21 cellular contexts compared by ENCODE assay signal in genomic region chr1:221998781-221999180, GRCh38.
DNase-seq lines count a peak whose midpoint lies in the region; ATAC-seq and TF ChIP-seq lines count a peak whose summit lies in the region.
"Had no signal": no experiment of that assay in that cellular context is flagged by ENCODE, and none has a peak within 500 bp of the region (broad histone marks: within the 10 kb centered on the region; RNA-seq: fewer than 3 reads in every experiment).

No MANE protein-coding gene starts in this region.

- H3K9me3 ChIP-seq in esophagus muscularis mucosa (no peaks in the 10 kb centered on the region), smooth muscle cell (replicated peaks; ENCODE audit: low read depth) (no peaks in the 10 kb centered on the region), ascending aorta (no peaks in the 10 kb centered on the region), neuronal stem cell (replicated peaks in 1 of 2; ENCODE audit: control insufficient read depth in 2 of 2, insufficient read depth in 1 of 2, low read depth in 1 of 2, low read length in 2 of 2) (no peaks in the 10 kb centered on the region)
- H3K9me3 ChIP-seq: BLaER1 had no signal

- H3K4me1 ChIP-seq in esophagus muscularis mucosa, result peaks cover 0 to 7% (median 0%) of the 10 kb centered on the region in 4 donors
- H3K4me1 ChIP-seq in smooth muscle cell (ENCODE audit: low read depth), result peaks cover 3% of the 10 kb centered on the region
- H3K4me1 ChIP-seq in ascending aorta, result no peaks in the 10 kb centered on the region
- peaks cover 0 to 2% of the 10 kb centered on the region in 2 donors for H3K4me1 ChIP-seq in neuronal stem cell (ENCODE audit: control insufficient read depth in 2 of 2, insufficient read depth in 1 of 2, low read depth in 1 of 2, low read length in 2 of 2)
- H3K4me1 ChIP-seq: BLaER1 had no signal

- no peak overlapping the region for H3K14ac ChIP-seq in neuronal stem cell (ENCODE audit: low read length)

- H3K9ac ChIP-seq in smooth muscle cell (ENCODE audit: low read depth), result no peak overlapping the region
- no peak overlapping the region for H3K9ac ChIP-seq in neuronal stem cell (ENCODE audit: low read depth, low read length, poor library complexity)
- H3K9ac ChIP-seq: BLaER1, KMS-11 had no signal

- H2BK12ac ChIP-seq in neuronal stem cell (ENCODE audit: low read length), result no peak overlapping the region

- no peaks in the 10 kb centered on the region for H3K9me3 Mint-ChIP-seq in HFFc6
- H3K9me3 Mint-ChIP-seq: CD4-positive, alpha-beta T cell had no signal

- peak overlapping the region; percentile 24 for H3K27ac Mint-ChIP-seq in HFFc6
- H3K27ac Mint-ChIP-seq: CD4-positive, alpha-beta T cell had no signal

- H3K4me3 ChIP-seq in esophagus muscularis mucosa (no peak overlapping the region), smooth muscle cell (no peak overlapping the region), ascending aorta (no peak overlapping the region), neuronal stem cell (ENCODE audit: low read length in 2 of 2) (no peak overlapping the region)
- H3K4me3 ChIP-seq: BLaER1, SK-N-MC had no signal

- TF ChIP-seq POLR2A in esophagus muscularis mucosa (IDR thresholded peaks at IDR 0.05; ENCODE audit: low read depth), result no peak

- H3K4me3 Mint-ChIP-seq in HFFc6, result no peak overlapping the region
- H3K4me3 Mint-ChIP-seq: CD4-positive, alpha-beta T cell had no signal

- intact Hi-C loops in esophagus muscularis mucosa (cut with DNase I), result no loop called here
- intact Hi-C loops in ascending aorta (cut with DNase I), result no loop called here

- 88% methylated on average over 6 of the region's 6 CpGs for WGBS in esophagus muscularis mucosa
- WGBS in smooth muscle cell (ENCODE audit: low lambda C conversion rate), result 76% methylated on average over 6 of the region's 6 CpGs
- no CpG with 5 or more reads among the region's 6 CpGs for WGBS in neuronal stem cell (ENCODE audit: extremely low coverage in 2 of 2, insufficient read length in 2 of 2, insufficient replicate concordance in 1 of 2), 2 donors

- H3F3A ChIP-seq in smooth muscle cell (ENCODE audit: low read depth), result peaks cover 12% of the 10 kb centered on the region

- peak overlapping the region; percentile 21 for H3K4me2 ChIP-seq in smooth muscle cell
- no peak overlapping the region for H3K4me2 ChIP-seq in neuronal stem cell (ENCODE audit: insufficient read depth, low read length, poor library complexity, severe bottlenecking)
- H3K4me2 ChIP-seq: BLaER1, KMS-11 had no signal

- H3K36me3 ChIP-seq in esophagus muscularis mucosa, result no peaks in the 10 kb centered on the region
- no peaks in the 10 kb centered on the region for H3K36me3 ChIP-seq in smooth muscle cell (ENCODE audit: low read depth)
- no peaks in the 10 kb centered on the region for H3K36me3 ChIP-seq in ascending aorta
- no peaks in the 10 kb centered on the region for H3K36me3 ChIP-seq in neuronal stem cell (replicated peaks in 1 of 2; ENCODE audit: control insufficient read depth in 2 of 2, insufficient read depth in 2 of 2, low read length in 2 of 2)
- H3K36me3 ChIP-seq: BLaER1 had no signal

- H3K4ac ChIP-seq in neuronal stem cell (ENCODE audit: low read length), result no peak overlapping the region

- H3K23ac ChIP-seq in neuronal stem cell (ENCODE audit: low read depth, low read length, poor library complexity), result no peak overlapping the region

- H4K8ac ChIP-seq in neuronal stem cell (ENCODE audit: low read depth, low read length), result no peak overlapping the region

- no peak for ATAC-seq in GM19397 (IDR thresholded peaks at IDR 0.05; ENCODE audit: unreplicated experiment)

- TF ChIP-seq EP300 in esophagus muscularis mucosa (IDR thresholded peaks at IDR 0.05), result no peak

- no peaks in the 10 kb centered on the region; the same call in 1 of the 2 replicates for H3K27me3 Mint-ChIP-seq in HFFc6 (ENCODE audit: insufficient read depth)
- H3K27me3 Mint-ChIP-seq: CD4-positive, alpha-beta T cell had no signal

- H4K91ac ChIP-seq in neuronal stem cell (ENCODE audit: low read depth, low read length, poor library complexity), result no peak overlapping the region

- no peak overlapping the region for H2BK5ac ChIP-seq in neuronal stem cell (ENCODE audit: low read length)

- no peak overlapping the region for H2BK120ac ChIP-seq in neuronal stem cell (ENCODE audit: low read depth, low read length)

- no peaks in the 10 kb centered on the region for H3K79me2 ChIP-seq in smooth muscle cell (ENCODE audit: low read depth)

- H3K27ac ChIP-seq in esophagus muscularis mucosa (replicated peaks in 1 of 4) (no peak overlapping the region), smooth muscle cell (ENCODE audit: low read depth) (peak overlapping the region; percentile 77), ascending aorta (no peak overlapping the region), neuronal stem cell (replicated peaks; ENCODE audit: low read length) (no peak overlapping the region)
- H3K27ac ChIP-seq: BLaER1, KMS-11, SK-N-MC had no signal

- DNase-seq in HFFc6 (no peak), amniotic epithelial cell (ENCODE audit: low read depth) (peak; percentile 87), esophagus muscularis mucosa (ENCODE audit: extremely low spot score) (peak; percentile 81), smooth muscle cell (lab: John Stamatoyannopoulos, UW; ENCODE audit: unreplicated experiment) (no peak), ascending aorta (ENCODE audit: low spot score in 2 of 2) (no peak), neuronal stem cell (ENCODE audit: low spot score) (no peak)
- DNase-seq: ACHN; CD4-positive, alpha-beta T cell; COR-L47; DMS 273 treated with DMSO at 0.1 percent for 48 hours; DMS79 treated with DMSO at 0.1 percent for 48 hours; NCI-H1105; NCI-H2081; NCI-H2171; NCI-H345; NCI-H526; Right ventricle myocardium superior had no signal

- H2AFZ ChIP-seq in smooth muscle cell (ENCODE audit: low read depth) (no peak overlapping the region), neuronal stem cell (ENCODE audit: low read length) (no peak overlapping the region)

- H3K4me1 Mint-ChIP-seq in HFFc6 (ENCODE audit: low read depth), result peaks cover 41% of the 10 kb centered on the region

- no peaks in the 10 kb centered on the region for H3K79me1 ChIP-seq in neuronal stem cell (ENCODE audit: low read depth, low read length)

- H3K36me3 Mint-ChIP-seq in HFFc6 (ENCODE audit: low read depth), result no peaks in the 10 kb centered on the region

- no peak overlapping the region for H3K18ac ChIP-seq in neuronal stem cell (ENCODE audit: low read length)

- no peaks in the 10 kb centered on the region for H3K27me3 ChIP-seq in esophagus muscularis mucosa
- no peaks in the 10 kb centered on the region for H3K27me3 ChIP-seq in smooth muscle cell (ENCODE audit: low read depth)
- H3K27me3 ChIP-seq in ascending aorta, result no peaks in the 10 kb centered on the region
- H3K27me3 ChIP-seq in neuronal stem cell (ENCODE audit: control insufficient read depth in 3 of 3, insufficient read depth in 3 of 3, low read depth in 1 of 3, low read length in 3 of 3), result no peaks in the 10 kb centered on the region
- H3K27me3 ChIP-seq: BLaER1 had no signal

- no peak overlapping the region for H2BK15ac ChIP-seq in neuronal stem cell (ENCODE audit: low read length)

- H4K20me1 ChIP-seq in smooth muscle cell (ENCODE audit: low read depth), result no peaks in the 10 kb centered on the region
- H4K20me1 ChIP-seq: BLaER1 had no signal

- TF ChIP-seq CTCF in HFFc6 (IDR thresholded peaks at IDR 0.05) (no peak), esophagus muscularis mucosa (IDR thresholded peaks at IDR 0.05) (no peak), smooth muscle cell (IDR thresholded peaks at IDR 0.05; ENCODE audit: borderline replicate concordance, insufficient read depth, poor library complexity, severe bottlenecking) (no peak), ascending aorta (IDR thresholded peaks at IDR 0.05) (no peak)

- H2AK5ac ChIP-seq in neuronal stem cell (ENCODE audit: low read depth, low read length), result no peak overlapping the region

Comparison
In these comparisons a context has a peak if more than half of its experiments do, and no peak if none do; other contexts are left out.
1. DNase-seq: peak in amniotic epithelial cell (single experiment) and esophagus muscularis mucosa (single experiment); none in HFFc6 (single experiment), smooth muscle cell (single experiment), ascending aorta (0 of 2) and neuronal stem cell (single experiment).